24 cellular contexts compared by ENCODE assay signal in the genomic region with DNA sequence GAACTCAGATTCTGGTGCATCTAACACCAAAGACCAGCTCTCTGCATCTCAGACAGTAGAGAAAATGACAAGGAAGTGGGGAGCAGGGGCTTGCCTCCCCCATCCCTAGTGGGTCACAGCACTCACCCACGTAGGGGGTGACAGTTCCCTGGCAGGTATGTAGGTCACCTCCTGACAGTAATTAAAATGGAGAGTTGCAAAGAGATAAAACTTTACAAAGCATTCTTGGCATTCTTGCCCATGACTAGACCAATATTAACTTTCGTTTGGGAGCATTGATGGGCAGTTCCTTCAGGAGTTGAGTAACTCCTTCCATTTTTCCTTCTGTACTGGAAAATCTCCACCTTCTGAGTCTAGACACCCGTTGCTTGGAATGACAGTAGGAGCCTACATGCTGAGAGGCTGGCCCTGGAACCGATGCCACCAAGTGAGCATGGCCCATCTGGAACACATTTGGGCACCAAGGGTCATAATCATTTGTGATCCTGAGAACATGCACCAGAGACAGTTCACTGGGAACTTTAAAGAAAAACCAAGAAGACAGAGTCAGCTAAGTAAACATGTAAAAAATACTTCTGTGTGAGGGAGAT.
"Had no signal": no experiment of that assay in that cellular context is flagged by ENCODE, and none has a peak within 500 bp of the region (broad histone marks: within the 10 kb centered on the region; RNA-seq: fewer than 3 reads in every experiment).

No MANE protein-coding gene starts in this region.

- H3K9me3 ChIP-seq: colonic mucosa, mucosa of descending colon, thyroid gland, uterus had no signal

- H3K4me3 Mint-ChIP-seq: activated naive CD8-positive, alpha-beta T cell treated with anti-CD3 and anti-CD28 coated beads for 36 hours; activated T-helper 17 cell treated with anti-CD3 and anti-CD28 coated beads, Interleukin-2, amount 50 U/mL, for 72 hours; central memory CD8-positive, alpha-beta T cell; effector memory CD8-positive, alpha-beta T cell; nephron progenitor cell; stimulated activated naive CD8-positive, alpha-beta T cell treated with anti-CD3 and anti-CD28 coated beads, Interleukin-15, Interleukin-2, amounts not matched to agents 100 ng/mL and 50 ng/mL, for 24 hours; WTC11 had no signal

- H3K27ac Mint-ChIP-seq: activated naive CD8-positive, alpha-beta T cell treated with anti-CD3 and anti-CD28 coated beads for 36 hours; activated T-helper 17 cell treated with anti-CD3 and anti-CD28 coated beads, Interleukin-2, amount 50 U/mL, for 72 hours; effector memory CD8-positive, alpha-beta T cell; nephron progenitor cell; stimulated activated naive CD8-positive, alpha-beta T cell treated with anti-CD3 and anti-CD28 coated beads, Interleukin-15, Interleukin-2, amounts not matched to agents 100 ng/mL and 50 ng/mL, for 24 hours; WTC11 had no signal

- H3K4me1 ChIP-seq: colonic mucosa, esophagus muscularis mucosa, parathyroid adenoma, thyroid gland, uterus had no signal

- H3K36me3 ChIP-seq: colonic mucosa, esophagus muscularis mucosa, thyroid gland, uterus had no signal

- H3K36me3 Mint-ChIP-seq: activated naive CD8-positive, alpha-beta T cell treated with anti-CD3 and anti-CD28 coated beads for 36 hours had no signal

- H3K27me3 Mint-ChIP-seq: activated naive CD8-positive, alpha-beta T cell treated with anti-CD3 and anti-CD28 coated beads for 36 hours; activated T-helper 17 cell treated with anti-CD3 and anti-CD28 coated beads, Interleukin-2, amount 50 U/mL, for 72 hours; central memory CD8-positive, alpha-beta T cell; effector memory CD8-positive, alpha-beta T cell; stimulated activated naive CD8-positive, alpha-beta T cell treated with anti-CD3 and anti-CD28 coated beads, Interleukin-15, Interleukin-2, amounts not matched to agents 100 ng/mL and 50 ng/mL, for 24 hours had no signal

- H3K4me1 Mint-ChIP-seq: activated naive CD8-positive, alpha-beta T cell treated with anti-CD3 and anti-CD28 coated beads for 36 hours; activated T-helper 17 cell treated with anti-CD3 and anti-CD28 coated beads, Interleukin-2, amount 50 U/mL, for 72 hours; central memory CD8-positive, alpha-beta T cell had no signal

- FAIRE-seq: astrocyte, frontal cortex had no signal

- H3K4me3 ChIP-seq: colonic mucosa, dorsolateral prefrontal cortex, esophagus muscularis mucosa, mucosa of descending colon, thyroid gland, uterus had no signal

- H3K79me2 ChIP-seq: parathyroid adenoma had no signal

- ATAC-seq: activated T-helper 17 cell treated with anti-CD3 and anti-CD28 coated beads, Interleukin-2, amount 50 U/mL, for 72 hours; effector memory CD8-positive, alpha-beta T cell; mucosa of descending colon; right cardiac atrium; WTC11 had no signal

- H3K27me3 ChIP-seq: colonic mucosa, esophagus muscularis mucosa, thyroid gland, uterus had no signal

- DNase-seq: activated naive CD8-positive, alpha-beta T cell treated with anti-CD3 and anti-CD28 coated beads for 36 hours; activated T-cell treated with anti-CD3 and anti-CD28 coated beads, Interleukin-2, amount 50 U/mL, for 1 hour; colonic mucosa; dorsolateral prefrontal cortex; effector memory CD8-positive, alpha-beta T cell; glutamatergic neuron; hippocampal formation; mucosa of descending colon; nephron progenitor cell; right cardiac atrium; stimulated activated CD4-positive, alpha-beta T cell treated with anti-CD3 and anti-CD28 coated beads, Interleukin-12 subunit alpha, Interleukin-12 subunit beta, amount 100 ng/mL, for 4 hours; stimulated activated CD4-positive, alpha-beta T cell treated with anti-CD3 and anti-CD28 coated beads, Interleukin-4, amount 100 ng/mL, for 4 hours; substantia nigra; T-helper 9 cell; thyroid gland; uterus had no signal

- H2AFZ ChIP-seq: parathyroid adenoma had no signal

- H3K27ac ChIP-seq: colonic mucosa, dorsolateral prefrontal cortex, esophagus muscularis mucosa, parathyroid adenoma, thyroid gland, uterus had no signal

- H3K9me3 Mint-ChIP-seq: activated naive CD8-positive, alpha-beta T cell treated with anti-CD3 and anti-CD28 coated beads for 36 hours had no signal

- H3K9ac ChIP-seq: parathyroid adenoma had no signal
